Comparison of ENCODE assay signal across 29 cellular contexts in the genomic region with DNA sequence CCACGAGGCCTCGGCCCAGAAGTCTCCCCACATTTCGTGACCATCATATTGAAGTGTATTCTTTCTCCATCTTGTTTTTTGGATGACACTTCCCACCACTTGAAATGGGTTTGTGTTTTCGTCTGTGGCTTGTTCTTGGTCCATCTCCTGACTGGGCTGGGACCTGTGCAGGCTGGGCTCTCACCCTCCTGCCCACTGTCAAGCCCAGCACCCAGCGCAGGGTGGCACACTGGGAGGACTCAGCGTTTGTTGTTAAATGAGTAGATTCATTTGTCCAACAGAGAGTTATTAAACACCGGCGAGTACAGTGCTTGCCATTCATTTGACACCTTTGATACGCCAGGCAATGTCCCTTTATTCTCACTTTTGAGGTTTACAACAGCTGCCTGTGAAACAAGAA.
"Had no signal": no experiment of that assay in that cellular context is flagged by ENCODE, and none has a peak within 500 bp of the region (broad histone marks: within the 10 kb centered on the region; RNA-seq: fewer than 3 reads in every experiment).

No MANE protein-coding gene starts in this region.

- H3K36me3 ChIP-seq: adrenal gland, breast epithelium, Peyer's patch had no signal

- H3K27me3 ChIP-seq: adrenal gland, breast epithelium, Peyer's patch had no signal

- H3K27me3 Mint-ChIP-seq: activated B cell treated with CpG ODN at 0.5 μM for 24 hours; activated CD4-positive, alpha-beta T cell treated with anti-CD3 and anti-CD28 coated beads, Interleukin-2, amount 10 ng/mL, durations not matched to agents 24 days and 14 days; activated naive CD8-positive, alpha-beta T cell treated with anti-CD3 and anti-CD28 coated beads, Interleukin-2, amount 10 ng/mL, durations not matched to agents 7 days and 5 days had no signal

- H3K4me1 Mint-ChIP-seq: activated B cell treated with CpG ODN at 0.5 μM for 24 hours; activated CD4-positive, alpha-beta T cell treated with anti-CD3 and anti-CD28 coated beads, Interleukin-2, amount 10 ng/mL, durations not matched to agents 24 days and 14 days; activated naive CD8-positive, alpha-beta T cell treated with anti-CD3 and anti-CD28 coated beads, Interleukin-2, amount 10 ng/mL, durations not matched to agents 7 days and 5 days had no signal

- H3K4me1 ChIP-seq: adrenal gland, breast epithelium, Peyer's patch had no signal

- H3K27ac Mint-ChIP-seq: activated B cell treated with CpG ODN at 0.5 μM for 24 hours; activated CD4-positive, alpha-beta T cell treated with anti-CD3 and anti-CD28 coated beads, Interleukin-2, amount 10 ng/mL, durations not matched to agents 24 days and 14 days; activated naive CD8-positive, alpha-beta T cell treated with anti-CD3 and anti-CD28 coated beads, Interleukin-2, amount 10 ng/mL, durations not matched to agents 7 days and 5 days; T-helper 1 cell treated with Interleukin-12 subunit alpha and Interleukin-12 subunit beta and Interleukin-4 antibody, amounts not matched to agents 30 μg/mL and 1 μg/mL, for 36 hours had no signal

- H3K27ac ChIP-seq: adrenal gland, breast epithelium, KMS-11, Peyer's patch had no signal

- H3K9ac ChIP-seq: KMS-11 had no signal

- H3K9me3 ChIP-seq: adrenal gland, breast epithelium, Peyer's patch had no signal

- H3K36me3 Mint-ChIP-seq: activated naive CD8-positive, alpha-beta T cell treated with anti-CD3 and anti-CD28 coated beads, Interleukin-2, amount 10 ng/mL, durations not matched to agents 7 days and 5 days had no signal

- H3K9me3 Mint-ChIP-seq: activated B cell treated with CpG ODN at 0.5 μM for 24 hours; activated CD4-positive, alpha-beta T cell treated with anti-CD3 and anti-CD28 coated beads, Interleukin-2, amount 10 ng/mL, durations not matched to agents 24 days and 14 days; activated naive CD8-positive, alpha-beta T cell treated with anti-CD3 and anti-CD28 coated beads, Interleukin-2, amount 10 ng/mL, durations not matched to agents 7 days and 5 days; activated T-helper 2 cell treated with anti-CD3 and anti-CD28 coated beads, Interferon-gamma antibody, Interleukin-2, Interleukin-4, amounts not matched to agents 10 μg/mL and 5 μg/mL and 100 μg/mL, durations not matched to agents 14 hours and 24 hours and 36 hours; T-helper 1 cell treated with Interleukin-12 subunit alpha and Interleukin-12 subunit beta and Interleukin-4 antibody, amounts not matched to agents 30 μg/mL and 1 μg/mL, for 36 hours had no signal

- H3K4me3 ChIP-seq: adrenal gland, breast epithelium, Peyer's patch had no signal

- H3K4me2 ChIP-seq: KMS-11 had no signal

- H3K4me3 Mint-ChIP-seq: activated B cell treated with CpG ODN at 0.5 μM for 24 hours; activated CD4-positive, alpha-beta T cell treated with anti-CD3 and anti-CD28 coated beads, Interleukin-2, amount 10 ng/mL, durations not matched to agents 24 days and 14 days; activated naive CD8-positive, alpha-beta T cell treated with anti-CD3 and anti-CD28 coated beads, Interleukin-2, amount 10 ng/mL, durations not matched to agents 7 days and 5 days; T-helper 1 cell treated with Interleukin-12 subunit alpha and Interleukin-12 subunit beta and Interleukin-4 antibody, amounts not matched to agents 30 μg/mL and 1 μg/mL, for 36 hours had no signal

- DNase-seq: activated B cell treated with CpG ODN at 0.5 μM for 24 hours; activated CD4-positive, alpha-beta T cell treated with anti-CD3 and anti-CD28 coated beads for 1 hour; activated CD4-positive, alpha-beta T cell treated with anti-CD3 and anti-CD28 coated beads, Interleukin-2, amount 10 ng/mL, durations not matched to agents 24 days and 14 days; activated CD4-positive, alpha-beta T cell treated with anti-CD3 and anti-CD28 coated beads, Interleukin-2, amount 50 U/mL, for 48 hours; activated CD8-positive, alpha-beta memory T cell treated with anti-CD3 and anti-CD28 coated beads for 24 hours; activated gamma-delta T cell treated with Interleukin-2 at 50 U/mL for 16 hours; activated naive CD4-positive, alpha-beta T cell treated with anti-CD3 and anti-CD28 coated beads, Interleukin-2, amount 50 U/mL, for 16 hours; activated naive CD8-positive, alpha-beta T cell treated with anti-CD3 and anti-CD28 coated beads, Interleukin-2, amount 10 ng/mL, durations not matched to agents 7 days and 5 days; activated T-cell treated with anti-CD3 and anti-CD28 coated beads for 4 hours; activated T-cell treated with anti-CD3 and anti-CD28 coated beads, Interleukin-2, amount 50 U/mL, for 48 hours; adrenal gland; anterior cingulate cortex; caudate nucleus; NCI-H1092 treated with DMSO at 0.1 percent for 48 hours; NCI-H1417 treated with DMSO at 0.1 percent for 48 hours; NCI-H1694; NCI-H2029; NCI-H345; NCI-H510A; NCI-H526 treated with DMSO at 0.1 percent for 48 hours; NCI-H82; NK-92 treated with Interleukin-12 subunit alpha and Interleukin-12 subunit beta, amount 100 ng/mL, for 24 hours; Peyer's patch; SHP77 had no signal

- FAIRE-seq: TTC549 had no signal
